ENCODE assay signal across 8 cellular contexts in genomic region chr3:48609088-48610005, GRCh38. TPM values are rescaled to one million over a fixed set of nuclear protein-coding genes. Genes with fewer than 3 reads are reported as not detected.
DNase-seq lines count a peak whose midpoint lies in the region; ATAC-seq and TF ChIP-seq lines count a peak whose summit lies in the region.

TSS of gene UQCRC1 (minus strand) at chr3:48609646. CDS start at chr3:48609620, 26 bp downstream.

- ATAC-seq in HG03432 (IDR thresholded peaks at IDR 0.05; ENCODE audit: unreplicated experiment) = peak; percentile 94
- ATAC-seq in activated CD4-positive, alpha-beta T cell treated with anti-CD3 and anti-CD28 coated beads for 36 hours = peak; percentile 96

- CTCF ChIA-PET in activated CD4-positive, alpha-beta T cell treated with anti-CD3 and anti-CD28 coated beads for 36 hours (lab: Charles Lee) = interaction anchor here (0.6 to 2.0 kb wide), 5 partner anchors 15 to 209 kb away, joined by 3 to 10 read pairs (median 5); partner anchors contain the start of gene SLC26A6

- peaks cover 35% of the 10 kb centered on the region for H3K36me3 Mint-ChIP-seq in activated CD4-positive, alpha-beta T cell treated with anti-CD3 and anti-CD28 coated beads for 36 hours (ENCODE audit: low read depth)

- peaks cover 13% of the 10 kb centered on the region for H3K36me3 ChIP-seq in BE2C

- intact Hi-C loops in activated CD4-positive, alpha-beta T cell treated with anti-CD3 and anti-CD28 coated beads for 36 hours (cut with DNase I, micrococcal nuclease) = loop anchor here (1.0 to 5.0 kb wide), 12 partner anchors 26 to 522 kb away; partner anchors contain the start of genes SLC26A6 (in 2 of the 2), ARIH2 (in 1 of the 2), ATRIP (in 1 of the 2) and CDC25A (in 1 of the 2)

- H3K9me3 ChIP-seq in BE2C = no peaks in the 10 kb centered on the region

- TF ChIP-seq POLR2A in GM19099 (IDR thresholded peaks at IDR 0.05; ENCODE audit: extremely low read depth, insufficient read length, low read depth) = peak; percentile 96

- POLR2A ChIA-PET in activated CD4-positive, alpha-beta T cell treated with anti-CD3 and anti-CD28 coated beads for 36 hours (lab: Charles Lee) = interaction anchor here (0.6 to 2.3 kb wide), 4 partner anchors 11 to 337 kb away, joined by 3 to 5 read pairs (median 4); partner anchors contain the start of gene SLC26A6

- H3K4me1 ChIP-seq in BE2C = no peaks in the 10 kb centered on the region

- H3K4me1 Mint-ChIP-seq in activated CD4-positive, alpha-beta T cell treated with anti-CD3 and anti-CD28 coated beads for 36 hours = peaks cover 27% of the 10 kb centered on the region

- peak; percentile 89 for DNase-seq in BE2C
- DNase-seq in NCI-H510A treated with DMSO at 0.1 percent for 48 hours (lab: John Stamatoyannopoulos, UW) = peak; percentile 67
- peak; percentile 96 for DNase-seq in activated CD4-positive, alpha-beta T cell treated with anti-CD3 and anti-CD28 coated beads for 36 hours
- DNase-seq in choroid plexus epithelial cell (ENCODE audit: low read depth) = peak; percentile 96
- DNase-seq in kidney glomerular epithelial cell (lab: John Stamatoyannopoulos, UW) = peak; percentile 80
- peak; percentile 80 to 82 for DNase-seq in stimulated activated CD4-positive, alpha-beta T cell treated with anti-CD3 and anti-CD28 coated beads, Interleukin-1b, Interleukin-23, amount 100 ng/mL, for 1 hour (ENCODE audit: low read depth in 2 of 2)

- peak within 1 kb of the TSS; percentile 97 for H3K4me3 Mint-ChIP-seq in activated CD4-positive, alpha-beta T cell treated with anti-CD3 and anti-CD28 coated beads for 36 hours

- no peaks in the 10 kb centered on the region for H3K27me3 ChIP-seq in BE2C

- peak; percentile 47 for TF ChIP-seq CTCF in BE2C (IDR thresholded peaks at IDR 0.05; ENCODE audit: low read depth, low read length)
- TF ChIP-seq CTCF in choroid plexus epithelial cell (conservative IDR thresholded peaks at IDR 0.05; ENCODE audit: low read depth, low read length) = peak; percentile 74

- H3K27me3 Mint-ChIP-seq in activated CD4-positive, alpha-beta T cell treated with anti-CD3 and anti-CD28 coated beads for 36 hours = no peaks in the 10 kb centered on the region

- peak within 1 kb of the TSS; percentile 95 for H3K27ac Mint-ChIP-seq in activated CD4-positive, alpha-beta T cell treated with anti-CD3 and anti-CD28 coated beads for 36 hours

- H3K9me3 Mint-ChIP-seq in activated CD4-positive, alpha-beta T cell treated with anti-CD3 and anti-CD28 coated beads for 36 hours (ENCODE audit: low read depth) = no peaks in the 10 kb centered on the region

- H3K4me3 ChIP-seq in BE2C (ENCODE audit: low read depth, low read length) (peak within 1 kb of the TSS; percentile 79), choroid plexus epithelial cell (ENCODE audit: low read depth, low read length) (peak within 1 kb of the TSS; percentile 100)

RNA-seq across cellular contexts. Expression of gene UQCRC1, which starts in this region (rescaled TPM):
- 332 TPM for polyA plus RNA-seq in BE2C (2012; ENCODE audit: insufficient read depth, insufficient read length, low read depth)
- total RNA-seq in activated CD4-positive, alpha-beta T cell treated with anti-CD3 and anti-CD28 coated beads for 36 hours = 100 to 1,000 TPM; 205 to 231 TPM

Comparison
In these comparisons a context has a peak if more than half of its experiments do, and no peak if none do; other contexts are left out.
1. Peak in every context shown above with its lines: DNase-seq, ATAC-seq and H3K4me3 ChIP-seq.